ENCODE assay signal across 1 cellular context in genomic region chr15:62631325-62631724, GRCh38.
TF ChIP-seq lines count a peak whose summit lies in the region.

No MANE protein-coding gene starts in this region.

TF ChIP-seq in K562, 482 proteins besides CTCF, POLR2A, EP300 and RAD21 (continued from another document):
- peak; percentile 85 for TF ChIP-seq ZNF512 (tag; IDR thresholded peaks at IDR 0.05)
TF ChIP-seq in K562: peak in this region for 1.
